In genomic region chr4:11546391-11547160, GRCh38 we compare ENCODE assay signal across 17 cellular contexts.
DNase-seq lines count a peak whose midpoint lies in the region; ATAC-seq and TF ChIP-seq lines count a peak whose summit lies in the region.
"Had no signal": no experiment of that assay in that cellular context is flagged by ENCODE, and none has a peak within 500 bp of the region (broad histone marks: within the 10 kb centered on the region; RNA-seq: fewer than 3 reads in every experiment).

No MANE protein-coding gene starts in this region.

- ATAC-seq in HCT116 (no peak), HG02759 (IDR thresholded peaks at IDR 0.05; ENCODE audit: unreplicated experiment) (no peak), HG03520 (IDR thresholded peaks at IDR 0.05; ENCODE audit: unreplicated experiment) (no peak)

- peak overlapping the region; percentile 96 for H3K27ac ChIP-seq in HCT116 (ENCODE audit: low read depth, low read length)
- H3K27ac ChIP-seq in trophoblast cell (ENCODE audit: low read depth, low read length), result no peak overlapping the region
- H3K27ac ChIP-seq in RWPE1, result no peak overlapping the region
- H3K27ac ChIP-seq: PC-9 had no signal

- H3K4me3 ChIP-seq in HCT116 (replicated peaks in 1 of 2; ENCODE audit: low read depth in 1 of 2, low read length in 2 of 2), result no peak overlapping the region
- H3K4me3 ChIP-seq in trophoblast cell (ENCODE audit: low read depth, low read length), result no peak overlapping the region
- H3K4me3 ChIP-seq: PC-9 had no signal

- no peak overlapping the region for H2BK120ac ChIP-seq in trophoblast cell (ENCODE audit: insufficient read depth, low read length, poor library complexity)

- peak overlapping the region; percentile 50 for H3K27ac Mint-ChIP-seq in endothelial cell (ENCODE audit: unreplicated experiment)
- H3K27ac Mint-ChIP-seq: CD4-positive, CD25-positive, alpha-beta regulatory T cell had no signal

- no peak overlapping the region for H2AK5ac ChIP-seq in trophoblast cell (ENCODE audit: low read length)

- no peaks in the 10 kb centered on the region for H3K36me3 ChIP-seq in HCT116 (ENCODE audit: control insufficient read depth in 1 of 2, insufficient read depth in 2 of 2, low read length in 2 of 2)
- H3K36me3 ChIP-seq in trophoblast cell (ENCODE audit: control insufficient read depth in 1 of 2, insufficient read depth in 2 of 2, low read length in 2 of 2), result no peaks in the 10 kb centered on the region

- no peak overlapping the region for H3K23ac ChIP-seq in trophoblast cell (ENCODE audit: low read length)

- BruUV-seq in HCT116 (replicated peaks; lab: Mats Ljungman, UMichigan), result no TSS peak

- H3K36me3 Mint-ChIP-seq in endothelial cell (ENCODE audit: low read depth, unreplicated experiment), result no peaks in the 10 kb centered on the region
- H3K36me3 Mint-ChIP-seq: CD4-positive, CD25-positive, alpha-beta regulatory T cell had no signal

- no peak overlapping the region for H2BK12ac ChIP-seq in trophoblast cell (ENCODE audit: low read length)

- H3K9ac ChIP-seq in HCT116 (ENCODE audit: low read length) (peak overlapping the region; percentile 64), trophoblast cell (ENCODE audit: low read length) (no peak overlapping the region)

- no peaks in the 10 kb centered on the region for H3K9me3 ChIP-seq in HCT116 (ENCODE audit: control insufficient read depth in 1 of 2, insufficient read depth in 1 of 2, low read depth in 1 of 2, low read length in 2 of 2)
- no peaks in the 10 kb centered on the region for H3K9me3 ChIP-seq in trophoblast cell (ENCODE audit: insufficient read depth, low read depth, low read length)

- H3K4me2 ChIP-seq in HCT116 (ENCODE audit: low read length), result peak overlapping the region; percentile 20; the same call in 1 of the 2 replicates
- no peak overlapping the region for H3K4me2 ChIP-seq in trophoblast cell (ENCODE audit: low read length)
- H3K4me2 ChIP-seq: PC-9 had no signal

- H2AFZ ChIP-seq in HCT116 (ENCODE audit: low read depth, low read length, poor library complexity, severe bottlenecking), result no peak overlapping the region
- H2AFZ ChIP-seq in trophoblast cell (ENCODE audit: insufficient read depth, low read length, poor library complexity), result no peak overlapping the region
- H2AFZ ChIP-seq: PC-9 had no signal

- H3K9me3 Mint-ChIP-seq in endothelial cell (ENCODE audit: unreplicated experiment), result no peaks in the 10 kb centered on the region

- no peaks in the 10 kb centered on the region for H4K20me1 ChIP-seq in HCT116 (ENCODE audit: insufficient read depth)

- H4K8ac ChIP-seq in trophoblast cell (ENCODE audit: low read depth, low read length), result no peak overlapping the region

- H3K18ac ChIP-seq in trophoblast cell (ENCODE audit: low read length), result no peak overlapping the region

- intact Hi-C loops in HCT116 (cut with micrococcal nuclease), result loop anchor here (10.0 kb wide), 1 partner anchor 68 kb away; no protein-coding TSS in a partner anchor

- POLR2A ChIA-PET in HCT116 (lab: Charles Lee) (interaction anchor here (1.0 to 3.0 kb wide), 3 partner anchors 12 to 78 kb away, joined by 3 to 14 read pairs (median 5); no protein-coding TSS in a partner anchor), RWPE1 (lab: Yijun Ruan, JAX; ENCODE audit: low non-redundant PET) (no interaction called here)

- no peak overlapping the region for H2BK5ac ChIP-seq in trophoblast cell (ENCODE audit: low read depth, low read length, poor library complexity)

- peaks cover 76 to 88% of the 10 kb centered on the region in 2 experiments for H3K4me1 ChIP-seq in HCT116 (ENCODE audit: control insufficient read depth in 1 of 2, insufficient read depth in 2 of 2, low read length in 2 of 2)
- H3K4me1 ChIP-seq in trophoblast cell (ENCODE audit: control insufficient read depth in 1 of 2, insufficient read depth in 2 of 2, low read length in 2 of 2), result no peaks in the 10 kb centered on the region

- no peaks in the 10 kb centered on the region for H3K27me3 ChIP-seq in HCT116 (ENCODE audit: insufficient read depth, low read length)
- H3K27me3 ChIP-seq in trophoblast cell (ENCODE audit: insufficient read depth, low read length), result no peaks in the 10 kb centered on the region

- no peaks in the 10 kb centered on the region for H3K9me2 ChIP-seq in HCT116 (ENCODE audit: insufficient read depth)

- H3K79me2 ChIP-seq in HCT116 (ENCODE audit: insufficient read depth, low read length), result no peaks in the 10 kb centered on the region
- H3K79me2 ChIP-seq in trophoblast cell (ENCODE audit: control insufficient read depth, insufficient read depth, low read length, poor library complexity), result no peaks in the 10 kb centered on the region

- no peak for TF ChIP-seq RAD21 in HCT116 (IDR thresholded peaks at IDR 0.05; ENCODE audit: low read depth)

- RAD21 ChIA-PET in HCT116 (lab: Charles Lee; ENCODE audit: low non-redundant PET in 1 of 2, low total read pairs in 2 of 2, uncharacterized antibody in 2 of 2, unreplicated experiment in 2 of 2), result no interaction called here

- H3K79me1 ChIP-seq in trophoblast cell (ENCODE audit: low read length), result no peaks in the 10 kb centered on the region

- H3K4me1 Mint-ChIP-seq in endothelial cell (ENCODE audit: unreplicated experiment), result peaks cover 34% of the 10 kb centered on the region
- H3K4me1 Mint-ChIP-seq: CD4-positive, CD25-positive, alpha-beta regulatory T cell had no signal

- no peak overlapping the region for H4K12ac ChIP-seq in trophoblast cell (ENCODE audit: low read depth, low read length)

- no peak overlapping the region for H3K14ac ChIP-seq in trophoblast cell (ENCODE audit: low read length)

- TF ChIP-seq CTCF in HCT116 (IDR thresholded peaks at IDR 0.05 in 2 of 3, conservative IDR thresholded peaks at IDR 0.05 in 1 of 3; ENCODE audit: borderline replicate concordance in 1 of 3, insufficient read depth in 1 of 3, low read depth in 2 of 3, low read length in 2 of 3) (no peak), endothelial cell (IDR thresholded peaks at IDR 0.05; ENCODE audit: unreplicated experiment) (no peak), RWPE1 (conservative IDR thresholded peaks at IDR 0.05; ENCODE audit: low read depth) (no peak)

- no peak overlapping the region for H3K4me3 Mint-ChIP-seq in endothelial cell (ENCODE audit: unreplicated experiment)
- H3K4me3 Mint-ChIP-seq: CD4-positive, CD25-positive, alpha-beta regulatory T cell had no signal

- H3K27me3 Mint-ChIP-seq in endothelial cell (ENCODE audit: unreplicated experiment), result no peaks in the 10 kb centered on the region

- no peak overlapping the region for H3K4ac ChIP-seq in trophoblast cell (ENCODE audit: low read depth, low read length)

- no peak for TF ChIP-seq POLR2A in HCT116 (IDR thresholded peaks at IDR 0.05; ENCODE audit: borderline replicate concordance, extremely low read depth, insufficient read depth, insufficient read length)

- CTCF ChIA-PET in HCT116 (lab: Charles Lee) (no interaction called here), RWPE1 (lab: Yijun Ruan, JAX) (no interaction called here)

- H4K91ac ChIP-seq in trophoblast cell (ENCODE audit: low read depth, low read length), result no peak overlapping the region

- DNase-seq in HCT116 (ENCODE audit: low read depth, low spot score), result no peak
- DNase-seq in NCI-H2196 (lab: John Stamatoyannopoulos, UW; ENCODE audit: unreplicated experiment), result peak; percentile 25
- no peak for DNase-seq in endothelial cell (ENCODE audit: low spot score)
- DNase-seq in trophoblast cell, result peak; percentile 62 to 81
- no peak for DNase-seq in RWPE1 (ENCODE audit: low spot score)
- DNase-seq: ACHN; AML-193; CD4-positive, CD25-positive, alpha-beta regulatory T cell; DMS79 treated with DMSO at 0.1 percent for 48 hours; GOT3; NCI-H1092; NCI-H146; NCI-H446; NCI-H82; PC-9 had no signal

- WGBS in trophoblast cell (ENCODE audit: extremely low coverage, insufficient coverage, insufficient read length), result no CpG with 5 or more reads among the region's 1 CpG

TF ChIP-seq in HCT116, 20 proteins besides CTCF, POLR2A, EP300 and RAD21:
- TF ChIP-seq MAX (IDR thresholded peaks at IDR 0.05), result peak; percentile 43; the same call in 1 of the 2 replicates
- no peak for TF ChIP-seq EGR1 (IDR thresholded peaks at IDR 0.05; ENCODE audit: low read depth)
- peak; percentile 9; the same call in 1 of the 2 replicates for TF ChIP-seq CBX3 (IDR thresholded peaks at IDR 0.05; ENCODE audit: low read depth)

Comparison
In these comparisons a context has a peak if more than half of its experiments do, and no peak if none do; other contexts are left out.
1. DNase-seq: peak in NCI-H2196 (single experiment) and trophoblast cell (2 of 2); none in HCT116 (single experiment), endothelial cell (single experiment) and RWPE1 (single experiment).